ENCODE assay signal across 1 cellular context in genomic region chr22:20951932-20952380, GRCh38.
TF ChIP-seq lines count a peak whose summit lies in the region.

No MANE protein-coding gene starts in this region.

TF ChIP-seq in HepG2, 621 proteins besides CTCF, POLR2A, EP300 and RAD21 (continued from another document and continues in another):
- TF ChIP-seq ZNF687 (CRISPR knock-in tag; IDR thresholded peaks at IDR 0.05) (peak; percentile 87), SUZ12 (IDR thresholded peaks at IDR 0.05; ENCODE audit: low read depth, low read length) (no peak), HOXA3 (CRISPR knock-in tag; IDR thresholded peaks at IDR 0.05) (peak; percentile 75), ZNF160 (CRISPR knock-in tag; IDR thresholded peaks at IDR 0.05) (no peak), ZBTB49 (CRISPR knock-in tag; IDR thresholded peaks at IDR 0.05; ENCODE audit: borderline replicate concordance) (no peak), KAT2B (IDR thresholded peaks at IDR 0.05; ENCODE audit: borderline replicate concordance, low read depth, low read length) (no peak), GTF2F1 (IDR thresholded peaks at IDR 0.05; ENCODE audit: low read length) (no peak), NCOA5 (CRISPR knock-in tag; IDR thresholded peaks at IDR 0.05) (no peak), ZBTB42 (CRISPR knock-in tag; IDR thresholded peaks at IDR 0.05) (no peak), CBX5 (CRISPR knock-in tag; IDR thresholded peaks at IDR 0.05; ENCODE audit: borderline replicate concordance) (no peak), ZBTB46 (CRISPR knock-in tag; IDR thresholded peaks at IDR 0.05; ENCODE audit: borderline replicate concordance) (no peak), ZSCAN22 (CRISPR knock-in tag; IDR thresholded peaks at IDR 0.05) (no peak), ARID5B (CRISPR knock-in tag; IDR thresholded peaks at IDR 0.05) (no peak), SRSF4 (IDR thresholded peaks at IDR 0.05; ENCODE audit: low read depth, low read length, poor library complexity, severe bottlenecking) (no peak), TCF12 (IDR thresholded peaks at IDR 0.05) (no peak), TCF12 (CRISPR knock-in tag; IDR thresholded peaks at IDR 0.05) (no peak), ZSCAN20 (CRISPR knock-in tag; IDR thresholded peaks at IDR 0.05; ENCODE audit: borderline replicate concordance) (no peak), ZKSCAN5 (CRISPR knock-in tag; IDR thresholded peaks at IDR 0.05) (no peak), THAP11 (CRISPR knock-in tag; IDR thresholded peaks at IDR 0.05) (no peak), FOXK1 (CRISPR knock-in tag; IDR thresholded peaks at IDR 0.05; ENCODE audit: borderline replicate concordance, low read depth) (no peak), ZNF629 (CRISPR knock-in tag; conservative IDR thresholded peaks at IDR 0.05) (0 out of 2 replicates have a peak, but pooled peaks have one; percentile 22), ZNF501 (CRISPR knock-in tag; IDR thresholded peaks at IDR 0.05) (no peak), SMC3 (IDR thresholded peaks at IDR 0.05; ENCODE audit: low read length) (0 out of 2 replicates have a peak, but pooled peaks have one; percentile 11), POLR2AphosphoS5 (IDR thresholded peaks at IDR 0.05; ENCODE audit: low read depth, low read length) (no peak), ZNF597 (CRISPR knock-in tag; IDR thresholded peaks at IDR 0.05) (no peak), ZNF282 (IDR thresholded peaks at IDR 0.05; ENCODE audit: partially characterized antibody) (no peak), SALL2 (CRISPR knock-in tag; IDR thresholded peaks at IDR 0.05) (no peak), POLR2G (IDR thresholded peaks at IDR 0.05; ENCODE audit: low read depth, low read length) (no peak), RERE (CRISPR knock-in tag; IDR thresholded peaks at IDR 0.05; ENCODE audit: low read depth) (no peak), ZNF720 (CRISPR knock-in tag; IDR thresholded peaks at IDR 0.05) (no peak), PCBP2 (optimal IDR thresholded peaks at IDR 0.05; ENCODE audit: low read depth, low read length, poor library complexity, severe bottlenecking) (no peak), ZNF609 (CRISPR knock-in tag; IDR thresholded peaks at IDR 0.05; ENCODE audit: borderline replicate concordance) (peak; percentile 29; the same call in 1 of the 2 replicates), KLF15 (CRISPR knock-in tag; IDR thresholded peaks at IDR 0.05; ENCODE audit: borderline replicate concordance) (no peak), ZNF331 (CRISPR knock-in tag; IDR thresholded peaks at IDR 0.05) (no peak), CAMTA2 (CRISPR knock-in tag; IDR thresholded peaks at IDR 0.05; ENCODE audit: borderline replicate concordance) (no peak), ZEB1 (IDR thresholded peaks at IDR 0.05; ENCODE audit: insufficient replicate concordance, low read depth) (peak; percentile 38), SKI (IDR thresholded peaks at IDR 0.05; ENCODE audit: partially characterized antibody) (no peak)
